In genomic region chr3:151443583-151443982, GRCh38 we compare ENCODE assay signal across 25 cellular contexts. TPM values are rescaled to one million over a fixed set of nuclear protein-coding genes. Genes with fewer than 3 reads are reported as not detected.
DNase-seq lines count a peak whose midpoint lies in the region; ATAC-seq and TF ChIP-seq lines count a peak whose summit lies in the region.
"Had no signal": no experiment of that assay in that cellular context is flagged by ENCODE, and none has a peak within 500 bp of the region (broad histone marks: within the 10 kb centered on the region; RNA-seq: fewer than 3 reads in every experiment).

No MANE protein-coding gene starts in this region.

- H4K8ac ChIP-seq in neuronal stem cell (ENCODE audit: low read depth, low read length) = no peak overlapping the region

- no peaks in the 10 kb centered on the region for H3K9me2 ChIP-seq in SK-N-SH

- TF ChIP-seq RAD21 in SK-N-SH (IDR thresholded peaks at IDR 0.05; ENCODE audit: low read length) = no peak

- TF ChIP-seq EP300 in SK-N-SH (IDR thresholded peaks at IDR 0.05; ENCODE audit: borderline replicate concordance in 1 of 2, low read depth in 1 of 2, low read length in 1 of 2) = no peak

- intact Hi-C loops in body of pancreas (cut with DNase I) = loop anchor here (10.0 kb wide), 1 partner anchor 401 kb away; no protein-coding TSS in a partner anchor

- TF ChIP-seq CTCF in SK-N-SH (IDR thresholded peaks at IDR 0.05) (no peak), fibroblast of pulmonary artery (IDR thresholded peaks at IDR 0.05; ENCODE audit: low read length, missing control alignments) (no peak), smooth muscle cell (IDR thresholded peaks at IDR 0.05; ENCODE audit: borderline replicate concordance, insufficient read depth, poor library complexity, severe bottlenecking) (no peak), body of pancreas (IDR thresholded peaks at IDR 0.05) (no peak)

- no peak overlapping the region for H2BK12ac ChIP-seq in neuronal stem cell (ENCODE audit: low read length)

- H3K18ac ChIP-seq in neuronal stem cell (ENCODE audit: low read length) = no peak overlapping the region

- POLR2A ChIA-PET in SK-N-SH (lab: Yijun Ruan, JAX) = no interaction called here

- no peak overlapping the region for H3K9ac ChIP-seq in SK-N-SH
- no peak overlapping the region for H3K9ac ChIP-seq in neuronal stem cell (ENCODE audit: low read depth, low read length, poor library complexity)
- H3K9ac ChIP-seq in smooth muscle cell (ENCODE audit: low read depth) = no peak overlapping the region

- H4K20me1 ChIP-seq in SK-N-SH (ENCODE audit: insufficient read depth) (no peaks in the 10 kb centered on the region), smooth muscle cell (ENCODE audit: low read depth) (no peaks in the 10 kb centered on the region)

- H3K4me2 ChIP-seq in SK-N-SH (no peak overlapping the region), neuronal stem cell (ENCODE audit: insufficient read depth, low read length, poor library complexity, severe bottlenecking) (no peak overlapping the region), smooth muscle cell (no peak overlapping the region)

- no peak overlapping the region for H3K14ac ChIP-seq in neuronal stem cell (ENCODE audit: low read length)

- H2BK15ac ChIP-seq in neuronal stem cell (ENCODE audit: low read length) = no peak overlapping the region

- peaks cover 0 to 9% of the 10 kb centered on the region in 2 experiments for H3K36me3 ChIP-seq in SK-N-SH (replicated peaks in 1 of 2; ENCODE audit: control insufficient read depth in 1 of 2, insufficient read depth in 2 of 2, low read length in 1 of 2)
- H3K36me3 ChIP-seq in neuronal stem cell (replicated peaks in 1 of 2; ENCODE audit: control insufficient read depth in 2 of 2, insufficient read depth in 2 of 2, low read length in 2 of 2) = no peaks in the 10 kb centered on the region
- no peaks in the 10 kb centered on the region for H3K36me3 ChIP-seq in smooth muscle cell (ENCODE audit: low read depth)
- no peaks in the 10 kb centered on the region for H3K36me3 ChIP-seq in body of pancreas (replicated peaks in 1 of 2; ENCODE audit: insufficient read depth in 1 of 2, low read depth in 2 of 2)

- H3K23ac ChIP-seq in neuronal stem cell (ENCODE audit: low read depth, low read length, poor library complexity) = no peak overlapping the region

- no peak overlapping the region for H2AFZ ChIP-seq in SK-N-SH (ENCODE audit: low read depth)
- no peak overlapping the region for H2AFZ ChIP-seq in neuronal stem cell (ENCODE audit: low read length)
- H2AFZ ChIP-seq in smooth muscle cell (ENCODE audit: low read depth) = no peak overlapping the region

- no peak overlapping the region for H2AK5ac ChIP-seq in neuronal stem cell (ENCODE audit: low read depth, low read length)

- H3K27me3 ChIP-seq in SK-N-SH (ENCODE audit: insufficient read depth) (no peaks in the 10 kb centered on the region; the same call in 1 of the 2 replicates), neuronal stem cell (ENCODE audit: control insufficient read depth in 3 of 3, insufficient read depth in 3 of 3, low read depth in 1 of 3, low read length in 3 of 3) (no peaks in the 10 kb centered on the region), smooth muscle cell (ENCODE audit: low read depth) (no peaks in the 10 kb centered on the region), body of pancreas (no peaks in the 10 kb centered on the region)

- TF ChIP-seq POLR2A in body of pancreas (IDR thresholded peaks at IDR 0.05) = no peak

- H3K79me2 ChIP-seq in SK-N-SH (ENCODE audit: insufficient read depth) (no peaks in the 10 kb centered on the region), smooth muscle cell (ENCODE audit: low read depth) (no peaks in the 10 kb centered on the region)

- no peak overlapping the region for H4K91ac ChIP-seq in neuronal stem cell (ENCODE audit: low read depth, low read length, poor library complexity)

- CTCF ChIA-PET in SK-N-SH (lab: Yijun Ruan, JAX) = interaction anchor here (0.8 kb wide), 1 partner anchor 395 kb away, joined by 3 read pairs; no protein-coding TSS in a partner anchor

- ATAC-seq in SK-N-SH treated with all-trans-retinoic acid at 6 μM for 48 hours (no peak), body of pancreas (no peak)

- H2BK5ac ChIP-seq in neuronal stem cell (ENCODE audit: low read length) = no peak overlapping the region

- H3F3A ChIP-seq in SK-N-SH (replicated peaks; ENCODE audit: insufficient read depth) (no peaks in the 10 kb centered on the region), smooth muscle cell (ENCODE audit: low read depth) (no peaks in the 10 kb centered on the region)

- no peaks in the 10 kb centered on the region for H3K79me1 ChIP-seq in neuronal stem cell (ENCODE audit: low read depth, low read length)

- 60% methylated on average over 7 of the region's 7 CpGs for WGBS in SK-N-SH (ENCODE audit: low lambda C conversion rate)
- WGBS in neuronal stem cell (ENCODE audit: extremely low coverage in 2 of 2, insufficient read length in 2 of 2, insufficient replicate concordance in 1 of 2), 2 donors = no CpG with 5 or more reads among the region's 7 CpGs
- 88% methylated on average over 7 of the region's 7 CpGs for WGBS in smooth muscle cell (ENCODE audit: low lambda C conversion rate)
- 68 to 76% methylated on average over 7 of the region's 7 CpGs for WGBS in body of pancreas, 2 donors

- H2BK120ac ChIP-seq in neuronal stem cell (ENCODE audit: low read depth, low read length) = no peak overlapping the region

- DNase-seq in SK-N-SH = no peak
- peak; percentile 7 for DNase-seq in RKO (ENCODE audit: low spot score)
- peak; percentile 23 for DNase-seq in fibroblast of pulmonary artery (ENCODE audit: low read depth)
- peak; percentile 29 for DNase-seq in neuronal stem cell (ENCODE audit: low spot score)
- DNase-seq in NCI-H446 (lab: John Stamatoyannopoulos, UW) = no peak
- DNase-seq in smooth muscle cell (lab: John Stamatoyannopoulos, UW; ENCODE audit: unreplicated experiment) = no peak
- no peak for DNase-seq in body of pancreas
- DNase-seq: activated B cell treated with CpG ODN at 0.5 μM for 24 hours; activated CD4-positive, alpha-beta memory T cell treated with anti-CD3 and anti-CD28 coated beads, Interleukin-2, amount 10 ng/mL, durations not matched to agents 7 days and 5 days; activated naive CD4-positive, alpha-beta T cell treated with Interleukin-2 at 50 U/mL for 16 hours; aorta; C1 segment of cervical spinal cord; HCEC 1CT; hypothalamus; KBM-7; midbrain; NCI-H1092; NCI-H2081 treated with DMSO at 0.1 percent for 48 hours; NCI-H526; SIG-M5; stimulated activated CD4-positive, alpha-beta T cell treated with anti-CD3 and anti-CD28 coated beads, Interleukin-12 subunit alpha, Interleukin-12 subunit beta, amount 100 ng/mL, for 4 hours; stimulated activated CD8-positive, alpha-beta memory T cell treated with anti-CD3 and anti-CD28 coated beads, Interleukin-4, amount 100 ng/mL, for 48 hours; T-helper 2 cell had no signal

- H3K27ac ChIP-seq in SK-N-SH (ENCODE audit: low read depth in 2 of 2, low read length in 1 of 2) (no peak overlapping the region), neuronal stem cell (replicated peaks; ENCODE audit: low read length) (no peak overlapping the region), smooth muscle cell (ENCODE audit: low read depth) (no peak overlapping the region), body of pancreas (no peak overlapping the region)

- H3K4me1 ChIP-seq in SK-N-SH (ENCODE audit: control insufficient read depth in 1 of 2, insufficient read depth in 2 of 2, low read depth in 1 of 2, low read length in 1 of 2) (no peaks in the 10 kb centered on the region), neuronal stem cell (ENCODE audit: control insufficient read depth in 2 of 2, insufficient read depth in 1 of 2, low read depth in 1 of 2, low read length in 2 of 2) (no peaks in the 10 kb centered on the region), smooth muscle cell (ENCODE audit: low read depth) (no peaks in the 10 kb centered on the region), body of pancreas (no peaks in the 10 kb centered on the region)

- no peak overlapping the region for H3K4ac ChIP-seq in neuronal stem cell (ENCODE audit: low read length)

- H3K4me3 ChIP-seq in SK-N-SH (ENCODE audit: low read depth in 2 of 2, low read length in 1 of 2) (no peak overlapping the region), fibroblast of pulmonary artery (replicated peaks; ENCODE audit: low read depth, low read length) (no peak overlapping the region), neuronal stem cell (ENCODE audit: low read length in 2 of 2) (no peak overlapping the region), smooth muscle cell (no peak overlapping the region), body of pancreas (no peak overlapping the region)

- H3K9me3 ChIP-seq in SK-N-SH = no peaks in the 10 kb centered on the region
- no peaks in the 10 kb centered on the region for H3K9me3 ChIP-seq in neuronal stem cell (replicated peaks in 1 of 2; ENCODE audit: control insufficient read depth in 2 of 2, insufficient read depth in 1 of 2, low read depth in 1 of 2, low read length in 2 of 2)
- no peaks in the 10 kb centered on the region for H3K9me3 ChIP-seq in smooth muscle cell (replicated peaks; ENCODE audit: low read depth)
- H3K9me3 ChIP-seq in body of pancreas = no peaks in the 10 kb centered on the region

TF ChIP-seq in SK-N-SH treated with all-trans-retinoic acid at 6 μM for 48 hours, 23 proteins besides CTCF, POLR2A, EP300 and RAD21 (continues in another document):
- no peak for TF ChIP-seq ZC3H10 (CRISPR knock-in tag; IDR thresholded peaks at IDR 0.05)
- TF ChIP-seq TOX (CRISPR knock-in tag; IDR thresholded peaks at IDR 0.05; ENCODE audit: borderline replicate concordance) = no peak
- no peak for TF ChIP-seq RARB (CRISPR knock-in tag; IDR thresholded peaks at IDR 0.05)

RNA-seq across cellular contexts. Expression of gene IGSF10, which starts 17.3 kb away (rescaled TPM):
- polyA plus RNA-seq in SK-N-SH (2012; rRNA removed) (15.3 and 18.9 TPM in 2 replicates), smooth muscle cell (not detected in 2 replicates)
- polyA plus RNA-seq in SK-N-SH (2012; cell fraction: cytosol; rRNA removed) = 15.0 and 16.2 TPM in 2 replicates
- 23.2 and 48.4 TPM in 2 replicates for polyA plus RNA-seq in SK-N-SH (2012; cell fraction: nucleus; rRNA removed)
- 0.08 TPM for polyA plus RNA-seq in neuronal stem cell (2013, experiment 1 of 2)
- polyA plus RNA-seq in neuronal stem cell (2013, experiment 2 of 2) = 0.08 TPM
- total RNA-seq in smooth muscle cell (0.04 and 1.3 TPM in 2 replicates), body of pancreas (1 to 10 TPM in 1 of 2 donors, under 1 TPM in 1; 0.99 to 1.0 TPM)
- total RNA-seq: activated B cell treated with CpG ODN at 0.5 μM for 24 hours; activated CD4-positive, alpha-beta memory T cell treated with anti-CD3 and anti-CD28 coated beads, Interleukin-2, amount 10 ng/mL, durations not matched to agents 7 days and 5 days; neural crest cell had no signal

RNA-seq across cellular contexts. Expression of gene P2RY12, which starts 59.0 kb away (rescaled TPM):
- not detected in 2 replicates for polyA plus RNA-seq in SK-N-SH (2012; rRNA removed)
- polyA plus RNA-seq in SK-N-SH (2012; cell fraction: cytosol; rRNA removed) = not detected in 2 replicates
- polyA plus RNA-seq in SK-N-SH (2012; cell fraction: nucleus; rRNA removed) = not detected in 2 replicates
- polyA plus RNA-seq in neuronal stem cell (2013, experiment 1 of 2) = not detected
- not detected for polyA plus RNA-seq in neuronal stem cell (2013, experiment 2 of 2)
- not detected in 2 replicates for total RNA-seq in smooth muscle cell
- not detected in 2 replicates for polyA plus RNA-seq in smooth muscle cell
- total RNA-seq in body of pancreas = under 1 TPM in 1 of 2 donors, not detected in 1; 0.78 TPM
- total RNA-seq: activated CD4-positive, alpha-beta memory T cell treated with anti-CD3 and anti-CD28 coated beads, Interleukin-2, amount 10 ng/mL, durations not matched to agents 7 days and 5 days; neural crest cell had no signal

Comparison
In these comparisons a context has a peak if more than half of its experiments do, and no peak if none do; other contexts are left out.
1. DNase-seq: peak in RKO (single experiment), fibroblast of pulmonary artery (single experiment) and neuronal stem cell (single experiment); none in SK-N-SH (single experiment), NCI-H446 (0 of 2), smooth muscle cell (single experiment) and body of pancreas (0 of 4).